In genomic region chr19:10474962-10475451, GRCh38 we compare ENCODE assay signal across 27 cellular contexts.
DNase-seq lines count a peak whose midpoint lies in the region; ATAC-seq, FAIRE-seq and TF ChIP-seq lines count a peak whose summit lies in the region.
"Had no signal": no experiment of that assay in that cellular context is flagged by ENCODE, and none has a peak within 500 bp of the region (broad histone marks: within the 10 kb centered on the region; RNA-seq: fewer than 3 reads in every experiment).

No MANE protein-coding gene starts in this region.

- no peaks in the 10 kb centered on the region for H3K27me3 ChIP-seq in DND-41 (ENCODE audit: insufficient read depth, low read length, poor library complexity)
- H3K27me3 ChIP-seq: esophagus squamous epithelium, hepatocyte had no signal

- H3K9ac ChIP-seq in DND-41 (ENCODE audit: low read depth, low read length), result no peak overlapping the region

- no peaks in the 10 kb centered on the region for H3K79me2 ChIP-seq in DND-41 (ENCODE audit: insufficient read depth, low read length)
- H3K79me2 ChIP-seq: hepatocyte had no signal

- no peak for TF ChIP-seq CTCF in DND-41 (IDR thresholded peaks at IDR 0.05; ENCODE audit: borderline replicate concordance, extremely low read depth, low read length, poor library complexity, severe bottlenecking)
- TF ChIP-seq CTCF in D721Med (IDR thresholded peaks at IDR 0.05; ENCODE audit: insufficient read depth, missing control alignments), result no peak

- no peak overlapping the region for H3K27ac ChIP-seq in DND-41 (ENCODE audit: low read length)
- H3K27ac ChIP-seq: cardiac muscle cell, esophagus squamous epithelium, hepatocyte, neutrophil, psoas muscle had no signal

- no peaks in the 10 kb centered on the region for H4K20me1 ChIP-seq in DND-41 (ENCODE audit: insufficient read depth, low read length)

- H3K4me1 ChIP-seq in DND-41 (ENCODE audit: insufficient read depth, low read length), result no peaks in the 10 kb centered on the region
- H3K4me1 ChIP-seq: psoas muscle had no signal

- ATAC-seq in DND-41 (ENCODE audit: insufficient read depth, low read depth) (peak; percentile 49; the same call in 1 of the 3 replicates), HG03565 (IDR thresholded peaks at IDR 0.05; ENCODE audit: unreplicated experiment) (no peak)
- ATAC-seq: psoas muscle had no signal

- no peak overlapping the region for H3K4me3 ChIP-seq in DND-41 (ENCODE audit: low read depth in 1 of 2, low read length in 2 of 2)
- H3K4me3 ChIP-seq: cardiac muscle cell, esophagus squamous epithelium, hepatocyte, psoas muscle had no signal

- no peak overlapping the region for H3K4me2 ChIP-seq in DND-41 (ENCODE audit: insufficient read depth, low read length)
- H3K4me2 ChIP-seq: hepatocyte had no signal

- no peak overlapping the region for H2AFZ ChIP-seq in DND-41 (ENCODE audit: low read depth, low read length)
- H2AFZ ChIP-seq: hepatocyte had no signal

- TF ChIP-seq POLR2A in erythroblast (IDR thresholded peaks at IDR 0.05; ENCODE audit: low read length), result no peak

- H3K9me3 ChIP-seq in DND-41 (ENCODE audit: insufficient read depth, low read length, severe bottlenecking), result no peaks in the 10 kb centered on the region
- H3K9me3 ChIP-seq: esophagus squamous epithelium, neutrophil, psoas muscle had no signal

- DNase-seq in NCI-H82 (lab: John Stamatoyannopoulos, UW) (peak; percentile 4), NCI-H82 treated with DMSO at 0.1 percent for 48 hours (lab: John Stamatoyannopoulos, UW; ENCODE audit: unreplicated experiment) (no peak), DND-41 (no peak), NCI-H146 treated with DMSO at 0.1 percent for 48 hours (lab: John Stamatoyannopoulos, UW; ENCODE audit: unreplicated experiment) (peak; percentile 8), erythroblast (lab: John Stamatoyannopoulos, UW) (peak; percentile 52 to 71), NOMO-1 treated with DMSO at 0.1 percent for 48 hours (lab: John Stamatoyannopoulos, UW; ENCODE audit: unreplicated experiment) (no peak), D721Med (ENCODE audit: insufficient read length, low spot score) (no peak)
- DNase-seq: activated CD4-positive, CD25-positive, alpha-beta regulatory T cell treated with anti-CD3 and anti-CD28 coated beads, Interleukin-2, amount 50 U/mL, for 72 hours; anterior cingulate cortex; CD8-positive, alpha-beta memory T cell; endodermal cell; esophagus squamous epithelium; immature natural killer cell; KG1; MV-4-11; NCI-H1930; NCI-H526 treated with DMSO at 0.1 percent for 48 hours; psoas muscle; stimulated activated CD8-positive, alpha-beta memory T cell treated with anti-CD3 and anti-CD28 coated beads, Interleukin-4, amount 100 ng/mL, for 48 hours; SW 1271; T1000 had no signal

- no peak for FAIRE-seq in D721Med (lab: Jason Lieb, UNC)
- FAIRE-seq: A204.1, frontal cortex had no signal

- H3K36me3 ChIP-seq in DND-41 (ENCODE audit: insufficient read depth, low read length), result no peaks in the 10 kb centered on the region
- H3K36me3 ChIP-seq: cardiac muscle cell, esophagus squamous epithelium, neutrophil had no signal

Comparison
In these comparisons a context has a peak if more than half of its experiments do, and no peak if none do; other contexts are left out.
1. DNase-seq: peak in NCI-H82 (single experiment), NCI-H146 treated with DMSO at 0.1 percent for 48 hours (single experiment) and erythroblast (2 of 2); none in NCI-H82 treated with DMSO at 0.1 percent for 48 hours (single experiment), DND-41 (single experiment), NOMO-1 treated with DMSO at 0.1 percent for 48 hours (single experiment) and D721Med (single experiment).